In genomic region chr12:92146865-92147264, GRCh38 we compare ENCODE assay signal across 8 cellular contexts. TPM values are rescaled to one million over a fixed set of nuclear protein-coding genes. Genes with fewer than 3 reads are reported as not detected.
DNase-seq lines count a peak whose midpoint lies in the region; FAIRE-seq and TF ChIP-seq lines count a peak whose summit lies in the region.
"Had no signal": no experiment of that assay in that cellular context is flagged by ENCODE, and none has a peak within 500 bp of the region (broad histone marks: within the 10 kb centered on the region; RNA-seq: fewer than 3 reads in every experiment).

No MANE protein-coding gene starts in this region.

- no peak for TF ChIP-seq CTCF in fibroblast of pulmonary artery (IDR thresholded peaks at IDR 0.05; ENCODE audit: low read length, missing control alignments)

- no peak for FAIRE-seq in RCC 7860 (lab: Jason Lieb, UNC)
- FAIRE-seq: islet of Langerhans had no signal

- H3K9me3 ChIP-seq in HAP-1 = no peaks in the 10 kb centered on the region
- no peaks in the 10 kb centered on the region for H3K9me3 ChIP-seq in SJCRH30 (replicated peaks)
- no peaks in the 10 kb centered on the region for H3K9me3 ChIP-seq in skeletal muscle tissue (ENCODE audit: control insufficient read depth in 3 of 3, low read length in 3 of 3)

- H3K36me3 ChIP-seq in HAP-1 (replicated peaks) (peaks cover 18% of the 10 kb centered on the region), SJCRH30 (peaks cover 21% of the 10 kb centered on the region), skeletal muscle tissue (ENCODE audit: control insufficient read depth in 3 of 3, insufficient read depth in 3 of 3, low read length in 3 of 3) (peaks cover 3 to 8% (median 5%) of the 10 kb centered on the region in 3 donors)

- peak overlapping the region; percentile 83 to 91 (median 87) for H3K9ac ChIP-seq in skeletal muscle tissue (ENCODE audit: low read depth in 1 of 3, low read length in 3 of 3)

- H3K27ac ChIP-seq in SJCRH30 = peak overlapping the region; percentile 62
- peak overlapping the region; percentile 88 for H3K27ac ChIP-seq in skeletal muscle tissue (ENCODE audit: low read depth, low read length)

- in situ Hi-C loops in HAP-1 (cut with MboI; ENCODE audit: low sequenced_read_pairs) = no loop called here

- H3K27me3 ChIP-seq in HAP-1 (ENCODE audit: low read depth) (no peaks in the 10 kb centered on the region), SJCRH30 (no peaks in the 10 kb centered on the region), skeletal muscle tissue (ENCODE audit: control insufficient read depth in 3 of 3, insufficient read depth in 3 of 3, low read length in 3 of 3) (no peaks in the 10 kb centered on the region)

- DNase-seq in HAP-1 (ENCODE audit: low spot score in 2 of 2) (no peak), SJCRH30 (peak; percentile 11 to 43), fibroblast of pulmonary artery (ENCODE audit: low read depth) (no peak), amniotic stem cell (lab: John Stamatoyannopoulos, UW) (no peak), RCC 7860 (ENCODE audit: low spot score) (no peak), NCI-H510A (lab: John Stamatoyannopoulos, UW) (no peak)

- H3K4me3 ChIP-seq in HAP-1 (peak overlapping the region; percentile 54), SJCRH30 (peak overlapping the region; percentile 90), fibroblast of pulmonary artery (replicated peaks; ENCODE audit: low read depth, low read length) (peak overlapping the region; percentile 74), skeletal muscle tissue (ENCODE audit: low read length in 3 of 3) (peak overlapping the region; percentile 90 to 99 (median 94))

- H3K4me1 ChIP-seq in HAP-1 = peaks cover 33% of the 10 kb centered on the region
- peaks cover 12% of the 10 kb centered on the region for H3K4me1 ChIP-seq in SJCRH30
- peaks cover 2 to 19% (median 11%) of the 10 kb centered on the region in 3 donors for H3K4me1 ChIP-seq in skeletal muscle tissue (ENCODE audit: control insufficient read depth in 3 of 3, insufficient read depth in 3 of 3, low read length in 3 of 3)

RNA-seq across cellular contexts. Expression of gene BTG1, which starts 1.2 kb away (rescaled TPM):
- 14.1 and 14.3 TPM in 2 replicates for total RNA-seq in SJCRH30 (2014; rRNA removed; shearing (Covaris generic))
- 26.1 TPM for total RNA-seq in skeletal muscle tissue

Comparison
In these comparisons a context has a peak if more than half of its experiments do, and no peak if none do; other contexts are left out.
1. DNase-seq: peak in SJCRH30 (2 of 2); none in HAP-1 (0 of 2), fibroblast of pulmonary artery (single experiment), amniotic stem cell (single experiment), RCC 7860 (single experiment) and NCI-H510A (single experiment).
2. Peak in every context shown above with its lines, with median percentiles within 50 percentile points of each other: H3K4me3 ChIP-seq.